1 cellular context compared by ENCODE assay signal in genomic region chr6:113642714-113643442, GRCh38.
TF ChIP-seq lines count a peak whose summit lies in the region.

No MANE protein-coding gene starts in this region.

TF ChIP-seq in HepG2, 621 proteins besides CTCF, POLR2A, EP300 and RAD21 (continued from another document and continues in another):
- TF ChIP-seq PRDM4 (CRISPR knock-in tag; IDR thresholded peaks at IDR 0.05; ENCODE audit: borderline replicate concordance) (0 out of 2 replicates have a peak, but pooled peaks have one; percentile 22), SRF (IDR thresholded peaks at IDR 0.05; ENCODE audit: low read depth, low read length) (0 out of 2 replicates have a peak, but pooled peaks have one; percentile 5), FOXO1 (CRISPR knock-in tag; IDR thresholded peaks at IDR 0.05) (peak; percentile 93), HIC2 (CRISPR knock-in tag; IDR thresholded peaks at IDR 0.05; ENCODE audit: low read depth) (no peak), NKX3-1 (CRISPR knock-in tag; IDR thresholded peaks at IDR 0.05) (peak; percentile 75; the same call in 1 of the 2 replicates), GABPB1 (CRISPR knock-in tag; IDR thresholded peaks at IDR 0.05) (peak; percentile 41), ZNF709 (CRISPR knock-in tag; IDR thresholded peaks at IDR 0.05) (peak; percentile 67; the same call in 1 of the 2 replicates), ETS1 (CRISPR knock-in tag; IDR thresholded peaks at IDR 0.05) (no peak), HMG20B (CRISPR knock-in tag; conservative IDR thresholded peaks at IDR 0.05) (0 out of 2 replicates have a peak, but pooled peaks have one; percentile 32), ZHX2 (IDR thresholded peaks at IDR 0.05; ENCODE audit: low read depth) (0 out of 2 replicates have a peak, but pooled peaks have one; percentile 32), ZHX2 (CRISPR knock-in tag; IDR thresholded peaks at IDR 0.05; ENCODE audit: borderline replicate concordance) (peak; percentile 25; the same call in 1 of the 2 replicates), JUN (CRISPR knock-in tag; IDR thresholded peaks at IDR 0.05) (peak; percentile 91), ZNF3 (CRISPR knock-in tag; IDR thresholded peaks at IDR 0.05) (no peak), TBP (CRISPR knock-in tag; IDR thresholded peaks at IDR 0.05) (no peak), MEIS1 (CRISPR knock-in tag; IDR thresholded peaks at IDR 0.05; ENCODE audit: borderline replicate concordance) (peak; percentile 34; the same call in 1 of the 2 replicates), ARID4A (CRISPR knock-in tag; IDR thresholded peaks at IDR 0.05; ENCODE audit: borderline replicate concordance) (peak; percentile 41; the same call in 1 of the 2 replicates), ZNF30 (CRISPR knock-in tag; IDR thresholded peaks at IDR 0.05) (no peak), ZMAT3 (CRISPR knock-in tag; conservative IDR thresholded peaks at IDR 0.05) (no peak), SOX6 (IDR thresholded peaks at IDR 0.05) (no peak), SOX6 (CRISPR knock-in tag; IDR thresholded peaks at IDR 0.05) (peak; percentile 99), ZNF317 (CRISPR knock-in tag; IDR thresholded peaks at IDR 0.05) (peak; percentile 50; the same call in 1 of the 2 replicates), ATF2 (CRISPR knock-in tag; IDR thresholded peaks at IDR 0.05) (peak; percentile 82), TCF12 (IDR thresholded peaks at IDR 0.05) (no peak), TCF12 (CRISPR knock-in tag; IDR thresholded peaks at IDR 0.05) (peak; percentile 99), KDM2A (CRISPR knock-in tag; IDR thresholded peaks at IDR 0.05; ENCODE audit: borderline replicate concordance, low read depth) (no peak), GPBP1L1 (CRISPR knock-in tag; IDR thresholded peaks at IDR 0.05) (no peak), DRAP1 (CRISPR knock-in tag; IDR thresholded peaks at IDR 0.05) (peak; percentile 64; the same call in 1 of the 2 replicates), ZNF605 (CRISPR knock-in tag; IDR thresholded peaks at IDR 0.05) (peak; percentile 80; the same call in 1 of the 2 replicates), MIER3 (CRISPR knock-in tag; IDR thresholded peaks at IDR 0.05; ENCODE audit: borderline replicate concordance) (peak; percentile 75; the same call in 1 of the 2 replicates), NFATC3 (CRISPR knock-in tag; IDR thresholded peaks at IDR 0.05) (no peak), RARG (CRISPR knock-in tag; IDR thresholded peaks at IDR 0.05; ENCODE audit: low read depth) (no peak), ATF3 (CRISPR knock-in tag; IDR thresholded peaks at IDR 0.05) (peak; percentile 35; the same call in 1 of the 2 replicates), ZBTB4 (CRISPR knock-in tag; IDR thresholded peaks at IDR 0.05; ENCODE audit: borderline replicate concordance) (no peak), NFYB (CRISPR knock-in tag; IDR thresholded peaks at IDR 0.05) (0 out of 2 replicates have a peak, but pooled peaks have one; percentile 10)
